ENCODE assay signal across 2 cellular contexts in the genomic region with DNA sequence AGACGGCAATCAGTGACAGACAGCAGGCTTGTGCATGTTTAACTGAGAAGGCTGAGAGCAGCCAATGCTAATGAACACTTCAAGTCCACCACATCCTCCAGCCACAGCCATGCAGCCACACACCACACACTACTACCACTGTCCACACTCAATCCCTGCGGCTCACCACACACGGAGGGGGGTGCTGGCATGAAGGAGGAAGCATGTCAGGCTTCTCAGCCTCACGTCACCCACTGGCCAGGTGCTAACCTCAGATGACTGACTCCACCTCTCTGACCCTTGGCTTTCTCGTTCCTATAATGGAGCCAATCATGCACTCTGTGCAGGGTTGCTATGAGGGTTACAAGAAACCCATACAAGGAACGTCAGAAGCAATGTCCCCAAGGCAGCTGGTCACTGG.
TF ChIP-seq lines count a peak whose summit lies in the region.

No MANE protein-coding gene starts in this region.

TF ChIP-seq in IMR-90, 13 proteins besides CTCF, POLR2A, EP300 and RAD21 (continued from another document):
- no peak for TF ChIP-seq RFX5 (IDR thresholded peaks at IDR 0.05; ENCODE audit: low read depth, low read length)
- TF ChIP-seq NFE2L2 (IDR thresholded peaks at IDR 0.05; ENCODE audit: low read depth, low read length) = no peak
- no peak for TF ChIP-seq CHD1 (IDR thresholded peaks at IDR 0.05; ENCODE audit: low read depth, low read length)
- no peak for TF ChIP-seq RCOR1 (IDR thresholded peaks at IDR 0.05; ENCODE audit: insufficient replicate concordance, low read length)
- TF ChIP-seq, protein P1, sequence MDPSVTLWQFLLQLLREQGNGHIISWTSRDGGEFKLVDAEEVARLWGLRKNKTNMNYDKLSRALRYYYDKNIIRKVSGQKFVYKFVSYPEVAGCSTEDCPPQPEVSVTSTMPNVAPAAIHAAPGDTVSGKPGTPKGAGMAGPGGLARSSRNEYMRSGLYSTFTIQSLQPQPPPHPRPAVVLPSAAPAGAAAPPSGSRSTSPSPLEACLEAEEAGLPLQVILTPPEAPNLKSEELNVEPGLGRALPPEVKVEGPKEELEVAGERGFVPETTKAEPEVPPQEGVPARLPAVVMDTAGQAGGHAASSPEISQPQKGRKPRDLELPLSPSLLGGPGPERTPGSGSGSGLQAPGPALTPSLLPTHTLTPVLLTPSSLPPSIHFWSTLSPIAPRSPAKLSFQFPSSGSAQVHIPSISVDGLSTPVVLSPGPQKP (IDR thresholded peaks at IDR 0.05; ENCODE audit: borderline replicate concordance, low read depth, low read length) = no peak
- no peak for TF ChIP-seq MAFK (IDR thresholded peaks at IDR 0.05; ENCODE audit: low read depth, low read length)
- no peak for TF ChIP-seq MXI1 (IDR thresholded peaks at IDR 0.05; ENCODE audit: borderline replicate concordance, low read depth, low read length)
- no peak for TF ChIP-seq MAZ (IDR thresholded peaks at IDR 0.05; ENCODE audit: borderline replicate concordance, low read depth, low read length)
- TF ChIP-seq BHLHE40 (IDR thresholded peaks at IDR 0.05; ENCODE audit: low read depth, low read length) = no peak
- no peak for TF ChIP-seq SMC3 (IDR thresholded peaks at IDR 0.05; ENCODE audit: low read depth, low read length)
- no peak for TF ChIP-seq CEBPB (IDR thresholded peaks at IDR 0.05; ENCODE audit: low read depth, low read length)

TF ChIP-seq in SK-N-SH, 30 proteins besides CTCF, POLR2A, EP300 and RAD21 (continued from another document):
- TF ChIP-seq, protein P2, sequence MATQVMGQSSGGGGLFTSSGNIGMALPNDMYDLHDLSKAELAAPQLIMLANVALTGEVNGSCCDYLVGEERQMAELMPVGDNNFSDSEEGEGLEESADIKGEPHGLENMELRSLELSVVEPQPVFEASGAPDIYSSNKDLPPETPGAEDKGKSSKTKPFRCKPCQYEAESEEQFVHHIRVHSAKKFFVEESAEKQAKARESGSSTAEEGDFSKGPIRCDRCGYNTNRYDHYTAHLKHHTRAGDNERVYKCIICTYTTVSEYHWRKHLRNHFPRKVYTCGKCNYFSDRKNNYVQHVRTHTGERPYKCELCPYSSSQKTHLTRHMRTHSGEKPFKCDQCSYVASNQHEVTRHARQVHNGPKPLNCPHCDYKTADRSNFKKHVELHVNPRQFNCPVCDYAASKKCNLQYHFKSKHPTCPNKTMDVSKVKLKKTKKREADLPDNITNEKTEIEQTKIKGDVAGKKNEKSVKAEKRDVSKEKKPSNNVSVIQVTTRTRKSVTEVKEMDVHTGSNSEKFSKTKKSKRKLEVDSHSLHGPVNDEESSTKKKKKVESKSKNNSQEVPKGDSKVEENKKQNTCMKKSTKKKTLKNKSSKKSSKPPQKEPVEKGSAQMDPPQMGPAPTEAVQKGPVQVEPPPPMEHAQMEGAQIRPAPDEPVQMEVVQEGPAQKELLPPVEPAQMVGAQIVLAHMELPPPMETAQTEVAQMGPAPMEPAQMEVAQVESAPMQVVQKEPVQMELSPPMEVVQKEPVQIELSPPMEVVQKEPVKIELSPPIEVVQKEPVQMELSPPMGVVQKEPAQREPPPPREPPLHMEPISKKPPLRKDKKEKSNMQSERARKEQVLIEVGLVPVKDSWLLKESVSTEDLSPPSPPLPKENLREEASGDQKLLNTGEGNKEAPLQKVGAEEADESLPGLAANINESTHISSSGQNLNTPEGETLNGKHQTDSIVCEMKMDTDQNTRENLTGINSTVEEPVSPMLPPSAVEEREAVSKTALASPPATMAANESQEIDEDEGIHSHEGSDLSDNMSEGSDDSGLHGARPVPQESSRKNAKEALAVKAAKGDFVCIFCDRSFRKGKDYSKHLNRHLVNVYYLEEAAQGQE (IDR thresholded peaks at IDR 0.05; ENCODE audit: low read depth, low read length) = no peak
- TF ChIP-seq YY1 (IDR thresholded peaks at IDR 0.05; ENCODE audit: low read depth) = no peak
- no peak for TF ChIP-seq POLR2AphosphoS5 (IDR thresholded peaks at IDR 0.05; ENCODE audit: low read depth, low read length)
- TF ChIP-seq FOXM1 (IDR thresholded peaks at IDR 0.05; ENCODE audit: low read depth) = no peak
- no peak for TF ChIP-seq EZH2phosphoT487 (IDR thresholded peaks at IDR 0.05; ENCODE audit: borderline replicate concordance, low read depth)
- no peak for TF ChIP-seq NRF1 (IDR thresholded peaks at IDR 0.05; ENCODE audit: low read depth, low read length)
- no peak for TF ChIP-seq SMC3 (IDR thresholded peaks at IDR 0.05; ENCODE audit: low read depth, low read length)
- TF ChIP-seq GATA2 (CRISPR knock-in tag; IDR thresholded peaks at IDR 0.05) = no peak
- TF ChIP-seq JUND (IDR thresholded peaks at IDR 0.05) = no peak
- TF ChIP-seq MXI1 (IDR thresholded peaks at IDR 0.05; ENCODE audit: low read depth, low read length) = no peak
- no peak for TF ChIP-seq SIN3A (IDR thresholded peaks at IDR 0.05; ENCODE audit: borderline replicate concordance, low read depth, low read length)
- TF ChIP-seq RCOR1 (IDR thresholded peaks at IDR 0.05; ENCODE audit: low read length) = no peak
- TF ChIP-seq FOXJ3 (CRISPR knock-in tag; IDR thresholded peaks at IDR 0.05) = no peak
